Comparison of ENCODE assay signal across 16 cellular contexts in the genomic region with DNA sequence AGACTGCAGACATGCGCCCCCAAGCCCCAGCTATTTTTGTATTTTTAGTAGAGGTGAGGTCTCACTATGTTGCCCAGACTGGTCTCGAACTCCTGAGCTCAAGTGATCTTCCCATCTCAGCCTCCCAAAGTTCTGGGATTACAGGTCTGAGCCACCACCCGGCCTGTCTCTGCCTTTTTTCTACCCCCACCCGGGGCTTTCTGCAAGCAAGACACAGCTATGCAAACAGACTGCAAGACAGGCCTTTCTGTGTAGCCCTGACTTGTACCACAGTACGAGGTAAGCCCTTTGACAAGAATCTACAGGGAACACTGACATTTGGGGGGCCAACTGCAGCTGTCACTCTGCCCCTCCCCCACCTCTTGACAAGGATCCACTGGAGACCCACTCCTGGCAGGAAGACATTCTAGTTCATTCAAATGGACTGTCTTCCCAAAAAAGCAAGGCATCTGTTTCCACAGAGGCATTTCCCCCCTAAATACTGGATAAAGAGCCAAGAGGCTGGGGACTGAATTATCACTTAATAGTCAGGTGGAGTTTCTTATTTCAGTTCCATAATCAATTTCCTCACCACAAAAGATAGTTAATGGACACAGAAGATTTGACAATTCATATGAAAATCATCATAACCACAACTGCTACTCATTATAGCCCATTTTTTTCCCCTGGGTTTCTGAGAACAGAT.
DNase-seq lines count a peak whose midpoint lies in the region; ATAC-seq and TF ChIP-seq lines count a peak whose summit lies in the region.
"Had no signal": no experiment of that assay in that cellular context is flagged by ENCODE, and none has a peak within 500 bp of the region (broad histone marks: within the 10 kb centered on the region; RNA-seq: fewer than 3 reads in every experiment).

No MANE protein-coding gene starts in this region.

- H3K9ac ChIP-seq in endodermal cell (ENCODE audit: extremely low read depth, low read length, poor library complexity, severe bottlenecking) = no peak overlapping the region
- H3K9ac ChIP-seq: neural progenitor cell had no signal

- H3K27ac ChIP-seq in endodermal cell (ENCODE audit: low read depth, low read length) (no peak overlapping the region), WERI-Rb-1 (no peak overlapping the region)
- H3K27ac ChIP-seq: neural progenitor cell had no signal

- peak; percentile 32 for ATAC-seq in HG02678 (IDR thresholded peaks at IDR 0.05; ENCODE audit: unreplicated experiment)
- peak; percentile 30 for ATAC-seq in stimulated activated naive CD8-positive, alpha-beta T cell treated with anti-CD3 and anti-CD28 coated beads, Interleukin-15, Interleukin-2, amounts not matched to agents 100 U/mL and 50 U/mL, for 24 hours

- H3K36me3 ChIP-seq in endodermal cell (ENCODE audit: control insufficient read depth, insufficient read depth, low read length) (no peaks in the 10 kb centered on the region), WERI-Rb-1 (no peaks in the 10 kb centered on the region)
- H3K36me3 ChIP-seq: neural progenitor cell had no signal

- H3K4me3 ChIP-seq in endodermal cell (ENCODE audit: low read length) = no peak overlapping the region
- H3K4me3 ChIP-seq in WERI-Rb-1 (ENCODE audit: low read depth, low read length) = no peak overlapping the region
- H3K4me3 ChIP-seq: neural progenitor cell had no signal

- H3K9me3 ChIP-seq in endodermal cell (ENCODE audit: control insufficient read depth, low read length) (no peaks in the 10 kb centered on the region), WERI-Rb-1 (ENCODE audit: severe bottlenecking) (no peaks in the 10 kb centered on the region)

- peaks cover 3% of the 10 kb centered on the region for H3K27me3 Mint-ChIP-seq in activated T-cell treated with anti-CD3 and anti-CD28 coated beads, Interleukin-2, amount 50 U/mL, for 24 hours
- peaks cover 19% of the 10 kb centered on the region for H3K27me3 Mint-ChIP-seq in activated T-helper 1 cell treated with anti-CD3 and anti-CD28 coated beads, Interleukin-12 subunit alpha, Interleukin-12 subunit beta, Interleukin-2, Interleukin-4 antibody, amounts not matched to agents 30 ng/mL and 10 ng/mL and 1 ng/mL, durations not matched to agents 14 hours and 24 hours and 36 hours (ENCODE audit: insufficient read depth)
- peaks cover 37% of the 10 kb centered on the region for H3K27me3 Mint-ChIP-seq in endodermal cell (ENCODE audit: insufficient read depth)

- peak overlapping the region; percentile 79 for H3K27ac Mint-ChIP-seq in activated T-cell treated with anti-CD3 and anti-CD28 coated beads, Interleukin-2, amount 50 U/mL, for 24 hours
- no peak overlapping the region for H3K27ac Mint-ChIP-seq in activated T-helper 1 cell treated with anti-CD3 and anti-CD28 coated beads, Interleukin-12 subunit alpha, Interleukin-12 subunit beta, Interleukin-2, Interleukin-4 antibody, amounts not matched to agents 30 ng/mL and 10 ng/mL and 1 ng/mL, durations not matched to agents 14 hours and 24 hours and 36 hours
- no peak overlapping the region for H3K27ac Mint-ChIP-seq in endodermal cell

- H3K4me3 Mint-ChIP-seq in activated T-cell treated with anti-CD3 and anti-CD28 coated beads, Interleukin-2, amount 50 U/mL, for 24 hours = peak overlapping the region; percentile 30
- peak overlapping the region; percentile 3 for H3K4me3 Mint-ChIP-seq in activated T-helper 1 cell treated with anti-CD3 and anti-CD28 coated beads, Interleukin-12 subunit alpha, Interleukin-12 subunit beta, Interleukin-2, Interleukin-4 antibody, amounts not matched to agents 30 ng/mL and 10 ng/mL and 1 ng/mL, durations not matched to agents 14 hours and 24 hours and 36 hours
- H3K4me3 Mint-ChIP-seq in endodermal cell = no peak overlapping the region
- H3K4me3 Mint-ChIP-seq: neural progenitor cell had no signal

- H3K4me1 ChIP-seq in endodermal cell (ENCODE audit: control insufficient read depth, insufficient read depth, low read length) = peaks cover 38% of the 10 kb centered on the region

- peaks cover 75% of the 10 kb centered on the region for H3K4me1 Mint-ChIP-seq in activated T-cell treated with anti-CD3 and anti-CD28 coated beads, Interleukin-2, amount 50 U/mL, for 24 hours (ENCODE audit: low read depth)
- H3K4me1 Mint-ChIP-seq in activated T-helper 1 cell treated with anti-CD3 and anti-CD28 coated beads, Interleukin-12 subunit alpha, Interleukin-12 subunit beta, Interleukin-2, Interleukin-4 antibody, amounts not matched to agents 30 ng/mL and 10 ng/mL and 1 ng/mL, durations not matched to agents 14 hours and 24 hours and 36 hours (ENCODE audit: low read depth) = peaks cover 73% of the 10 kb centered on the region
- peaks cover 56% of the 10 kb centered on the region for H3K4me1 Mint-ChIP-seq in endodermal cell

- no peaks in the 10 kb centered on the region for H3K36me3 Mint-ChIP-seq in activated T-cell treated with anti-CD3 and anti-CD28 coated beads, Interleukin-2, amount 50 U/mL, for 24 hours (ENCODE audit: low read depth)
- H3K36me3 Mint-ChIP-seq in activated T-helper 1 cell treated with anti-CD3 and anti-CD28 coated beads, Interleukin-12 subunit alpha, Interleukin-12 subunit beta, Interleukin-2, Interleukin-4 antibody, amounts not matched to agents 30 ng/mL and 10 ng/mL and 1 ng/mL, durations not matched to agents 14 hours and 24 hours and 36 hours (ENCODE audit: low read depth) = peaks cover 5% of the 10 kb centered on the region
- no peaks in the 10 kb centered on the region for H3K36me3 Mint-ChIP-seq in endodermal cell (ENCODE audit: low read depth)
- H3K36me3 Mint-ChIP-seq: neural progenitor cell had no signal

- H3K9me3 Mint-ChIP-seq in activated T-cell treated with anti-CD3 and anti-CD28 coated beads, Interleukin-2, amount 50 U/mL, for 24 hours = no peaks in the 10 kb centered on the region
- no peaks in the 10 kb centered on the region for H3K9me3 Mint-ChIP-seq in activated T-helper 1 cell treated with anti-CD3 and anti-CD28 coated beads, Interleukin-12 subunit alpha, Interleukin-12 subunit beta, Interleukin-2, Interleukin-4 antibody, amounts not matched to agents 30 ng/mL and 10 ng/mL and 1 ng/mL, durations not matched to agents 14 hours and 24 hours and 36 hours
- no peaks in the 10 kb centered on the region for H3K9me3 Mint-ChIP-seq in endodermal cell
- H3K9me3 Mint-ChIP-seq: neural progenitor cell had no signal

- TF ChIP-seq CTCF in endodermal cell (conservative IDR thresholded peaks at IDR 0.05) (no peak), WERI-Rb-1 (IDR thresholded peaks at IDR 0.05; ENCODE audit: low read depth, low read length) (no peak)

- peaks cover 9% of the 10 kb centered on the region for H3K27me3 ChIP-seq in endodermal cell (ENCODE audit: control insufficient read depth, insufficient read depth, low read length, poor library complexity, severe bottlenecking)
- H3K27me3 ChIP-seq in WERI-Rb-1 (ENCODE audit: insufficient read depth, low read depth, severe bottlenecking) = no peaks in the 10 kb centered on the region
- H3K27me3 ChIP-seq: neural progenitor cell had no signal

- intact Hi-C loops in activated T-helper 1 cell treated with anti-CD3 and anti-CD28 coated beads, Interleukin-12 subunit alpha, Interleukin-12 subunit beta, Interleukin-2, Interleukin-4 antibody, amounts not matched to agents 30 ng/mL and 10 ng/mL and 1 ng/mL, durations not matched to agents 14 hours and 24 hours and 36 hours (cut with micrococcal nuclease) = loop anchor here (1.0 to 10.0 kb wide), 8 partner anchors 9 to 1425 kb away; a partner anchor contains a TSS

- DNase-seq in activated T-cell treated with anti-CD3 and anti-CD28 coated beads, Interleukin-2, amount 50 U/mL, for 24 hours = no peak
- DNase-seq in activated T-cell treated with anti-CD3 and anti-CD28 coated beads for 4 hours (no peak), endodermal cell (no peak), WERI-Rb-1 (no peak), COLO668 (lab: John Stamatoyannopoulos, UW; ENCODE audit: unreplicated experiment) (no peak)
- no peak for DNase-seq in activated T-helper 1 cell treated with anti-CD3 and anti-CD28 coated beads, Interleukin-12 subunit alpha, Interleukin-12 subunit beta, Interleukin-2, Interleukin-4 antibody, amounts not matched to agents 30 ng/mL and 10 ng/mL and 1 ng/mL, durations not matched to agents 14 hours and 24 hours and 36 hours (ENCODE audit: low spot score)
- no peak for DNase-seq in stimulated activated naive CD8-positive, alpha-beta T cell treated with anti-CD3 and anti-CD28 coated beads, Interleukin-15, Interleukin-2, amounts not matched to agents 100 U/mL and 50 U/mL, for 24 hours
- DNase-seq: activated gamma-delta T cell, aorta, hippocampal formation, kidney glomerular epithelial cell, NCI-H1436 treated with DMSO at 0.1 percent for 48 hours, retina, RPMI8226 had no signal

- WGBS in endodermal cell (ENCODE audit: insufficient coverage in 1 of 2, insufficient read length in 1 of 2), 2 experiments = 92% methylated on average over 3 to 5 of the region's 5 CpGs
